ENCODE assay signal across 25 cellular contexts in the genomic region with DNA sequence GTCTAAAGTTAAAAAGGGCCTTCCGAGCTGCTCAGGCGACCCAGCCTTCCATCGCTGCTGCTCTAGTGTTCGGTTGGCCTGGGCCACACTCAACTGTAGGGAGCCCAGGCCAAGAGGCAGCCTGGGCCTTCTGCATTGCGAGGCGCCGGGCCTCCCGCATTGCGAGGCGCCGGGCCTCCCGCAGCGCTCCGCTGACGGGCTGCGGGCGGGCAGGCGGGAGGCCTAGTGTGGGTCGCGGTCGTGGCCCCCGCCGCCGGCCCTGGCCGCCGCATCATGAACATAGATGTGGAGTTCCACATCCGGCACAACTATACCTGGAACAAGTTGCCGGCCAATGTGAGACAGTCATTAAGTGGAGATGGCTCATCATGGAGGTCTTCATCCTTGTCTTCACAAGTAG. TPM values are rescaled to one million over a fixed set of nuclear protein-coding genes. Genes with fewer than 3 reads are reported as not detected.
"Had no signal": no experiment of that assay in that cellular context is flagged by ENCODE, and none has a peak within 500 bp of the region (broad histone marks: within the 10 kb centered on the region; RNA-seq: fewer than 3 reads in every experiment).

No MANE protein-coding gene starts in this region.

- H3K4me1 ChIP-seq: SJSA1 had no signal

- FAIRE-seq: RCC 7860 had no signal

- H3K36me3 ChIP-seq: adrenal gland had no signal

- H3K27ac ChIP-seq: adrenal gland, KMS-11, SJSA1 had no signal

- H3K27ac Mint-ChIP-seq: activated naive CD4-positive, alpha-beta T cell treated with anti-CD3 and anti-CD28 coated beads, Interleukin-2, amount 50 U/mL, for 72 hours; WTC11 had no signal

- ATAC-seq: T-helper 17 cell, WTC11 had no signal

- H3K9me3 Mint-ChIP-seq: activated T-cell treated with anti-CD3 and anti-CD28 coated beads, Interleukin-2, amount 50 U/mL, for 4 hours had no signal

- DNase-seq: activated CD4-positive, alpha-beta memory T cell treated with anti-CD3 and anti-CD28 coated beads for 36 hours; activated CD4-positive, CD25-positive, alpha-beta regulatory T cell treated with anti-CD3 and anti-CD28 coated beads, Interleukin-2, amount 50 U/mL, for 72 hours; activated CD8-positive, alpha-beta memory T cell treated with anti-CD3 and anti-CD28 coated beads for 24 hours; activated effector memory CD4-positive, alpha-beta T cell treated with anti-CD3 and anti-CD28 coated beads, Interleukin-2, amount 50 U/mL, for 16 hours; activated naive CD4-positive, alpha-beta T cell treated with Interleukin-2 at 50 U/mL for 16 hours; activated T-cell treated with anti-CD3 and anti-CD28 coated beads, Interleukin-2, amount 50 U/mL, for 4 hours; adrenal gland; anterior cingulate cortex; NCI-H1092; NCI-H1417 treated with DMSO at 0.1 percent for 48 hours; NCI-H1694 treated with DMSO at 0.1 percent for 48 hours; NCI-H2081; NCI-H446; NCI-H524; SHP77; T-helper 17 cell; T-helper 9 cell had no signal

- H3K9ac ChIP-seq: KMS-11 had no signal

- H3K4me3 ChIP-seq: adrenal gland, SJSA1 had no signal

- H3K9me3 ChIP-seq: adrenal gland, SJSA1 had no signal

- H3K27me3 Mint-ChIP-seq: activated CD4-positive, alpha-beta memory T cell treated with anti-CD3 and anti-CD28 coated beads for 36 hours; T-helper 17 cell had no signal

- H3K4me3 Mint-ChIP-seq: activated CD4-positive, alpha-beta memory T cell treated with anti-CD3 and anti-CD28 coated beads for 36 hours; activated T-cell treated with anti-CD3 and anti-CD28 coated beads, Interleukin-2, amount 50 U/mL, for 4 hours; T-helper 17 cell; WTC11 had no signal

- H3K27me3 ChIP-seq: adrenal gland, SJSA1 had no signal

- H3K4me2 ChIP-seq: KMS-11 had no signal

RNA-seq across cellular contexts. Expression of a gene that starts 48.3 kb away (rescaled TPM):
- total RNA-seq: activated T-cell treated with anti-CD3 and anti-CD28 coated beads, Interleukin-2, amount 50 U/mL, for 4 hours; adrenal gland; cardiac septum; MCF 10A; PC-3; SJSA1; WTC11 had no signal
